In genomic region chr17:4367177-4367576, GRCh38 we compare ENCODE assay signal across 8 cellular contexts. TPM values are rescaled to one million over a fixed set of nuclear protein-coding genes. Genes with fewer than 3 reads are reported as not detected.
DNase-seq lines count a peak whose midpoint lies in the region; ATAC-seq, FAIRE-seq and TF ChIP-seq lines count a peak whose summit lies in the region.
"Not testable (repeated sequence)": the region's sequence is repeated elsewhere in the genome, so short reads cannot be mapped to it uniquely, and the experiment has no call there.

No MANE protein-coding gene starts in this region.

- not testable (repeated sequence) for H3K27me3 ChIP-seq in endothelial cell of umbilical vein (ENCODE audit: control insufficient read depth in 2 of 2, insufficient read depth in 2 of 2, low read length in 2 of 2); lung (ENCODE audit: control insufficient read depth, insufficient read depth); osteoblast (ENCODE audit: insufficient read depth, low read length); suprapubic skin

- H3K79me2 ChIP-seq in endothelial cell of umbilical vein (ENCODE audit: control insufficient read depth, insufficient read depth, low read length) = peaks cover 41% of the 10 kb centered on the region
- peaks cover 39% of the 10 kb centered on the region for H3K79me2 ChIP-seq in osteoblast (ENCODE audit: insufficient read depth, low read length)

- not testable (repeated sequence) for H3K4me3 ChIP-seq in endothelial cell of umbilical vein (replicated peaks in 1 of 3; ENCODE audit: insufficient read depth in 1 of 3, low read depth in 1 of 3, low read length in 3 of 3); lung
- peak overlapping the region; percentile 92 for H3K4me3 ChIP-seq in osteoblast (ENCODE audit: insufficient read depth, low read length)
- H3K4me3 ChIP-seq in suprapubic skin = peak overlapping the region; percentile 96

- not testable (repeated sequence) for H3K4me2 ChIP-seq in endothelial cell of umbilical vein (ENCODE audit: insufficient read depth, low read length)
- H3K4me2 ChIP-seq in osteoblast (ENCODE audit: insufficient read depth, low read length) = peak overlapping the region; percentile 93

- TF ChIP-seq CTCF in CD14-positive monocyte (IDR thresholded peaks at IDR 0.05); endothelial cell of umbilical vein (IDR thresholded peaks at IDR 0.05; ENCODE audit: extremely low read depth in 1 of 2, insufficient read depth in 1 of 2, low read depth in 1 of 2, low read length in 2 of 2); lung (IDR thresholded peaks at IDR 0.05; ENCODE audit: control extremely low read depth, extremely low read depth); osteoblast (IDR thresholded peaks at IDR 0.05; ENCODE audit: extremely low read depth, low read depth, low read length); suprapubic skin (IDR thresholded peaks at IDR 0.05): not testable (repeated sequence)

- not testable (repeated sequence) for FAIRE-seq in endothelial cell of umbilical vein (lab: Jason Lieb, UNC)

- H3K36me3 Mint-ChIP-seq in CD14-positive monocyte = peaks cover 0 to 13% of the 10 kb centered on the region in 2 donors
- H3K36me3 Mint-ChIP-seq in T-helper 2 cell treated with Interferon-gamma antibody and Interleukin-4, amounts not matched to agents 5 μg/mL and 100 μg/mL, for 36 hours (ENCODE audit: low read depth) = peaks cover 12% of the 10 kb centered on the region
- not testable (repeated sequence) for H3K36me3 Mint-ChIP-seq in activated naive CD8-positive, alpha-beta T cell treated with anti-CD3 and anti-CD28 coated beads, Interleukin-2, amount 50 U/mL, for 24 hours (ENCODE audit: low read depth)

- not testable (repeated sequence) for H3K36me3 ChIP-seq in KOPT-K1 (ENCODE audit: insufficient read depth, low read length); endothelial cell of umbilical vein (ENCODE audit: control insufficient read depth in 2 of 2, extremely low read depth in 1 of 2, insufficient read depth in 2 of 2, low read length in 2 of 2); lung (ENCODE audit: control insufficient read depth in 2 of 2, insufficient read depth in 2 of 2, low read length in 2 of 2); osteoblast (ENCODE audit: insufficient read depth, low read length); suprapubic skin

- not testable (repeated sequence) for DNase-seq in CD14-positive monocyte (ENCODE audit: low spot score); T-helper 2 cell treated with Interferon-gamma antibody and Interleukin-4, amounts not matched to agents 5 μg/mL and 100 μg/mL, for 36 hours (ENCODE audit: low spot score); activated naive CD8-positive, alpha-beta T cell treated with anti-CD3 and anti-CD28 coated beads, Interleukin-2, amount 50 U/mL, for 24 hours; endothelial cell of umbilical vein (ENCODE audit: low read depth, low spot score); lung (ENCODE audit: low spot score); osteoblast (ENCODE audit: insufficient read length, low spot score, missing footprints); suprapubic skin (ENCODE audit: low spot score in 2 of 2)

- not testable (repeated sequence) for H3K9me3 ChIP-seq in KOPT-K1 (ENCODE audit: insufficient read depth, low read length, poor library complexity, severe bottlenecking); endothelial cell of umbilical vein (replicated peaks; ENCODE audit: control insufficient read depth, insufficient read depth, low read length); lung (ENCODE audit: control insufficient read depth in 2 of 2, insufficient read depth in 1 of 2, low read length in 1 of 2); osteoblast (ENCODE audit: low read depth, low read length); suprapubic skin

- H4K20me1 ChIP-seq in endothelial cell of umbilical vein (replicated peaks; ENCODE audit: control insufficient read depth, extremely low read depth, insufficient read depth, low read length) = not testable (repeated sequence)
- H4K20me1 ChIP-seq in osteoblast (ENCODE audit: insufficient read depth, low read length) = peaks cover 21% of the 10 kb centered on the region

- CTCF ChIA-PET in endothelial cell of umbilical vein (lab: Charles Lee) = interaction anchor here (0.9 kb wide), 1 partner anchor 60 kb away, joined by 3 read pairs; no protein-coding TSS in a partner anchor

- not testable (repeated sequence) for H3K9me3 Mint-ChIP-seq in CD14-positive monocyte; T-helper 2 cell treated with Interferon-gamma antibody and Interleukin-4, amounts not matched to agents 5 μg/mL and 100 μg/mL, for 36 hours; activated naive CD8-positive, alpha-beta T cell treated with anti-CD3 and anti-CD28 coated beads, Interleukin-2, amount 50 U/mL, for 24 hours

- not testable (repeated sequence) for BruUV-seq in endothelial cell of umbilical vein (replicated peaks; lab: Mats Ljungman, UMichigan)

- peak overlapping the region; percentile 91 to 96 (median 94) for H3K27ac Mint-ChIP-seq in CD14-positive monocyte
- peak overlapping the region; percentile 96 for H3K27ac Mint-ChIP-seq in T-helper 2 cell treated with Interferon-gamma antibody and Interleukin-4, amounts not matched to agents 5 μg/mL and 100 μg/mL, for 36 hours
- peak overlapping the region; percentile 85 for H3K27ac Mint-ChIP-seq in activated naive CD8-positive, alpha-beta T cell treated with anti-CD3 and anti-CD28 coated beads, Interleukin-2, amount 50 U/mL, for 24 hours

- peak overlapping the region; percentile 73 to 94 for H3K4me3 Mint-ChIP-seq in CD14-positive monocyte
- peak overlapping the region; percentile 76 for H3K4me3 Mint-ChIP-seq in T-helper 2 cell treated with Interferon-gamma antibody and Interleukin-4, amounts not matched to agents 5 μg/mL and 100 μg/mL, for 36 hours
- H3K4me3 Mint-ChIP-seq in activated naive CD8-positive, alpha-beta T cell treated with anti-CD3 and anti-CD28 coated beads, Interleukin-2, amount 50 U/mL, for 24 hours = peak overlapping the region; percentile 76

- H3K4me1 ChIP-seq in endothelial cell of umbilical vein (ENCODE audit: control insufficient read depth, extremely low read depth, insufficient read depth, low read length); lung (ENCODE audit: control insufficient read depth in 2 of 2, insufficient read depth in 2 of 2, low read length in 2 of 2); osteoblast (ENCODE audit: insufficient read depth, low read length): not testable (repeated sequence)
- H3K4me1 ChIP-seq in suprapubic skin = peaks cover 15% of the 10 kb centered on the region

- not testable (repeated sequence) for H3K9me1 ChIP-seq in endothelial cell of umbilical vein (replicated peaks; ENCODE audit: control insufficient read depth, extremely low read depth, insufficient read depth, low read length)

- peaks cover 23% of the 10 kb centered on the region for H3K4me1 Mint-ChIP-seq in CD14-positive monocyte
- H3K4me1 Mint-ChIP-seq in T-helper 2 cell treated with Interferon-gamma antibody and Interleukin-4, amounts not matched to agents 5 μg/mL and 100 μg/mL, for 36 hours (ENCODE audit: low read depth) = peaks cover 24% of the 10 kb centered on the region
- H3K4me1 Mint-ChIP-seq in activated naive CD8-positive, alpha-beta T cell treated with anti-CD3 and anti-CD28 coated beads, Interleukin-2, amount 50 U/mL, for 24 hours = peaks cover 24% of the 10 kb centered on the region

- POLR2A ChIA-PET in endothelial cell of umbilical vein (lab: Charles Lee) = not testable (repeated sequence)

- TF ChIP-seq POLR2A in endothelial cell of umbilical vein (IDR thresholded peaks at IDR 0.05; ENCODE audit: low read depth, low read length); suprapubic skin (IDR thresholded peaks at IDR 0.05): not testable (repeated sequence)

- H3K9ac ChIP-seq in endothelial cell of umbilical vein (replicated peaks; ENCODE audit: extremely low read depth, insufficient read depth, low read length) = peak overlapping the region; percentile 25

- not testable (repeated sequence) for ATAC-seq in activated naive CD8-positive, alpha-beta T cell treated with anti-CD3 and anti-CD28 coated beads, Interleukin-2, amount 50 U/mL, for 24 hours; lung (ENCODE audit: insufficient read depth, low FRiP score)

- TF ChIP-seq EP300 in suprapubic skin (IDR thresholded peaks at IDR 0.05) = not testable (repeated sequence)

- H3K27ac ChIP-seq in KOPT-K1 (ENCODE audit: low read depth, low read length, poor library complexity, severe bottlenecking) = peak overlapping the region; percentile 48
- H3K27ac ChIP-seq in endothelial cell of umbilical vein (ENCODE audit: insufficient read depth, low read depth, low read length) = peak overlapping the region; percentile 65
- peak overlapping the region; percentile 59 to 82 for H3K27ac ChIP-seq in lung (ENCODE audit: low read depth in 1 of 2, low read length in 1 of 2)
- H3K27ac ChIP-seq in osteoblast (ENCODE audit: low read depth, low read length) = peak overlapping the region; percentile 68
- H3K27ac ChIP-seq in suprapubic skin = peak overlapping the region; percentile 98

- H2AFZ ChIP-seq in endothelial cell of umbilical vein (ENCODE audit: low read depth, low read length) (peak overlapping the region; percentile 100), osteoblast (ENCODE audit: low read length) (peak overlapping the region; percentile 99)

- dilution Hi-C loops in endothelial cell of umbilical vein (cut with MboI; ENCODE audit: extremely low pct_ligation_motif_present, low sequenced_read_pairs) = not testable (repeated sequence)

- WGBS in lung, 2 donors = 94 to 98% methylated on average over 10 of the region's 10 CpGs
- 96% methylated on average over 10 of the region's 10 CpGs for WGBS in suprapubic skin

- H3K27me3 Mint-ChIP-seq in CD14-positive monocyte (ENCODE audit: low read depth in 3 of 3); T-helper 2 cell treated with Interferon-gamma antibody and Interleukin-4, amounts not matched to agents 5 μg/mL and 100 μg/mL, for 36 hours (ENCODE audit: low read depth); activated naive CD8-positive, alpha-beta T cell treated with anti-CD3 and anti-CD28 coated beads, Interleukin-2, amount 50 U/mL, for 24 hours: not testable (repeated sequence)

- intact Hi-C loops in CD14-positive monocyte (cut with micrococcal nuclease) (loop anchor here (5.0 kb wide), 2 partner anchors 105 to 185 kb away; partner anchors contain the start of gene ANKFY1 (in 2 of the 2)), endothelial cell of umbilical vein (cut with micrococcal nuclease) (loop anchor here (2.0 to 5.0 kb wide), 3 partner anchors 35 to 224 kb away; partner anchors contain the start of genes CYB5D2 and ZZEF1)

RNA-seq across cellular contexts. Expression of gene UBE2G1, which starts 0.7 kb away (rescaled TPM):
- 10 to 100 TPM; 29.3 to 41.4 TPM for polyA plus RNA-seq in CD14-positive monocyte
- total RNA-seq in endothelial cell of umbilical vein = 77.2 and 79.6 TPM in 2 replicates
- 23.4 and 29.2 TPM in 2 replicates for polyA plus RNA-seq in endothelial cell of umbilical vein
- polyA plus RNA-seq in endothelial cell of umbilical vein (2011; cell fraction: cytosol; rRNA removed) = 34.4 and 35.3 TPM in 2 replicates
- 21.1 and 24.5 TPM in 2 replicates for polyA plus RNA-seq in endothelial cell of umbilical vein (2011; cell fraction: nucleus; rRNA removed)
- 57.2 and 59.2 TPM in 2 replicates for polyA plus RNA-seq in endothelial cell of umbilical vein (2012)
- 21.5 and 27.4 TPM in 2 replicates for polyA minus RNA-seq in endothelial cell of umbilical vein
- 32.2 TPM for polyA minus RNA-seq in endothelial cell of umbilical vein (2011; cell fraction: cytosol; rRNA and poly(A)+ RNA removed)
- 22.5 and 25.2 TPM in 2 replicates for polyA minus RNA-seq in endothelial cell of umbilical vein (2011; cell fraction: nucleus; rRNA and poly(A)+ RNA removed)
- 10 to 100 TPM; 41.7 to 47.5 TPM for total RNA-seq in lung
- 10 to 100 TPM in 1 of 2 donors, 1 to 10 TPM in 1; 8.0 to 27.2 TPM for polyA plus RNA-seq in lung
- total RNA-seq in osteoblast = 36.2 and 37.7 TPM in 2 replicates
- total RNA-seq in suprapubic skin = 10 to 100 TPM; 53.4 to 75.4 (median 67.4) TPM

Comparison
In these comparisons a context has a peak if more than half of its experiments do, and no peak if none do; other contexts are left out.
1. H3K27ac ChIP-seq: peak in every context shown above with its lines; median percentile 98 in suprapubic skin; 70 in lung; 68 in osteoblast; 65 in endothelial cell of umbilical vein; 48 in KOPT-K1.